Comparison of ENCODE assay signal across 8 cellular contexts in genomic region chr7:8190121-8190895, GRCh38.
DNase-seq lines count a peak whose midpoint lies in the region; ATAC-seq, FAIRE-seq and TF ChIP-seq lines count a peak whose summit lies in the region.

No MANE protein-coding gene starts in this region.

- H3K4me3 ChIP-seq in mesendoderm (ENCODE audit: low read length) = no peak overlapping the region

- no peak overlapping the region for H3K23ac ChIP-seq in mesendoderm (ENCODE audit: low read length)

- no peak overlapping the region for H3K4me2 ChIP-seq in mesendoderm (ENCODE audit: low read length)

- H3K56ac ChIP-seq in mesendoderm (ENCODE audit: low read length) = no peak overlapping the region

- no peaks in the 10 kb centered on the region for H3K79me2 ChIP-seq in mesendoderm (ENCODE audit: control insufficient read depth, insufficient read depth, low read length)

- H3K27me3 ChIP-seq in mesendoderm (ENCODE audit: insufficient read depth, low read length, poor library complexity) = no peaks in the 10 kb centered on the region

- WGBS in mesendoderm (ENCODE audit: extremely low coverage, insufficient coverage, low lambda C conversion rate) = no CpG with 5 or more reads among the region's 4 CpGs

- no peak overlapping the region for H2BK120ac ChIP-seq in mesendoderm (ENCODE audit: low read depth, low read length)

- no peaks in the 10 kb centered on the region for H3K79me1 ChIP-seq in mesendoderm (ENCODE audit: low read length)

- no peak overlapping the region for H2AK5ac ChIP-seq in mesendoderm (ENCODE audit: low read length)

- FAIRE-seq in A204.1 (lab: Jason Lieb, UNC) = peak; percentile 53

- no peaks in the 10 kb centered on the region for H3K36me3 ChIP-seq in mesendoderm (ENCODE audit: control insufficient read depth, insufficient read depth, low read length)

- DNase-seq in NCI-H2029 treated with DMSO at 0.1 percent for 48 hours (lab: John Stamatoyannopoulos, UW) = peak; percentile 71
- DNase-seq in dermis blood vessel endothelial cell = peak; percentile 76
- DNase-seq in mesendoderm = peak; percentile 71
- peak; percentile 62 for DNase-seq in stimulated activated naive CD8-positive, alpha-beta T cell treated with anti-CD3 and anti-CD28 coated beads, Interleukin-15, Interleukin-2, amounts not matched to agents 100 U/mL and 50 U/mL, for 24 hours

- peak; percentile 87 for ATAC-seq in HG02678 (IDR thresholded peaks at IDR 0.05; ENCODE audit: unreplicated experiment)
- peak; percentile 56 to 77 for ATAC-seq in activated CD4-positive, CD25-positive, alpha-beta regulatory T cell treated with anti-CD3 and anti-CD28 coated beads, Interleukin-2, amount 50 U/mL, for 24 hours
- no peak for ATAC-seq in stimulated activated naive CD8-positive, alpha-beta T cell treated with anti-CD3 and anti-CD28 coated beads, Interleukin-15, Interleukin-2, amounts not matched to agents 100 U/mL and 50 U/mL, for 24 hours

- no peak overlapping the region for H4K5ac ChIP-seq in mesendoderm (ENCODE audit: low read length)

- H3K4ac ChIP-seq in mesendoderm (ENCODE audit: low read depth, low read length) = no peak overlapping the region

- TF ChIP-seq CTCF in GM12872 (IDR thresholded peaks at IDR 0.05; ENCODE audit: insufficient read depth, low read depth, low read length) = peak; percentile 68

- H3K4me1 ChIP-seq in mesendoderm (ENCODE audit: control insufficient read depth, low read depth, low read length) = no peaks in the 10 kb centered on the region

- no peak overlapping the region for H2BK15ac ChIP-seq in mesendoderm (replicated peaks; ENCODE audit: low read depth)

- no peak overlapping the region for H3K18ac ChIP-seq in mesendoderm (ENCODE audit: low read length)

- no peak overlapping the region for H2BK5ac ChIP-seq in mesendoderm (ENCODE audit: low read length)

- no peak overlapping the region for H3K9ac ChIP-seq in mesendoderm (ENCODE audit: low read length)

- no peak overlapping the region for H4K8ac ChIP-seq in mesendoderm (ENCODE audit: low read depth, low read length)

- H3K27ac ChIP-seq in mesendoderm (ENCODE audit: low read depth, low read length) = no peak overlapping the region
